10 cellular contexts compared by ENCODE assay signal in the genomic region with DNA sequence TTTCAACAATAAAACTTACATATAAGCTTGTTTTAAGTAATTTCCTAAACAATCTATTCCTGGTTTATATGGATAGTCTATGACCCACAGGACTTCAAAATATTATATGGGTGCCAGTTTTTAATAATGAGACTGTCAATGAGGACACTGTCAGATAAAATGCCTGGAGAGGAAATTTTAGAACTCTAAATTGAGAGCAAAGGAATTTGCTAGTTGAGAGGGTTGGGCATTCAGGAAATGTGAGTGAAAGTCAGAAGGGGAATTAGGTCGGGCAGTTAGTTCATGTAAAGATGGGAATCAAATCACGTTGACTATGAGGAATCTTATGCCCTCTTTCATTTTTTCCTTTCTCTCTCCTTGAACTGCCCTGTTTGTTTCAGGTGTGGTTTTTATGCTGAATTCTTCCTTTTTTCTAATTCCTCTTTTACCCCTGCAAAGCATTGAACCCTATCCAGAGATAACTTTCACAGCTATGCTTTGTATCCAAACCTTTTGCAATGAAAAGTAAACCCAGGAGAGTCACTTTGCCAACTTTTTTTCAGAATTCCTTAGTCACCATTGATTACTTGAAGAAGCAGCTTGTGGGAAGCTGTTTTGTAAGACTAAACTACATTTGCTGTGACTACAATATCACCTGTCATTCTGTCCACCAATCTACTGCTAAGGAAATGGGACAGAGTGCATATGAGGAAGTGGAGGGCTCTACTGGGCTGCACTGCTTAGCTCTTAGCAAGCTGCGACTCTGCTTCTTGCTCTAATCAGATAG. TPM values are rescaled to one million over a fixed set of nuclear protein-coding genes. Genes with fewer than 3 reads are reported as not detected.
DNase-seq lines count a peak whose midpoint lies in the region; ATAC-seq and TF ChIP-seq lines count a peak whose summit lies in the region.
"Had no signal": no experiment of that assay in that cellular context is flagged by ENCODE, and none has a peak within 500 bp of the region (broad histone marks: within the 10 kb centered on the region; RNA-seq: fewer than 3 reads in every experiment).

No MANE protein-coding gene starts in this region.

- no peaks in the 10 kb centered on the region for H3K27me3 Mint-ChIP-seq in activated CD8-positive, alpha-beta T cell treated with anti-CD3 and anti-CD28 coated beads for 36 hours

- H3K9me3 ChIP-seq in IMR-90 (ENCODE audit: control insufficient read depth, insufficient read depth, low read length) (no peaks in the 10 kb centered on the region), body of pancreas (no peaks in the 10 kb centered on the region), lung (ENCODE audit: control insufficient read depth in 2 of 2, insufficient read depth in 1 of 2, low read length in 1 of 2) (no peaks in the 10 kb centered on the region)

- dilution Hi-C loops in IMR-90 (cut with HindIII; ENCODE audit: low sequenced_read_pairs, unreplicated experiment), result no loop called here

- no TSS peak for BruUV-seq in IMR-90 (replicated peaks; lab: Mats Ljungman, UMichigan)

- H2BK15ac ChIP-seq in IMR-90 (ENCODE audit: low read depth, low read length), result no peak overlapping the region

- no peaks in the 10 kb centered on the region for H4K20me1 ChIP-seq in IMR-90 (ENCODE audit: insufficient read depth, low read length)

- no peak overlapping the region; the same call in 1 of the 2 replicates for H3K4me2 ChIP-seq in IMR-90 (ENCODE audit: low read depth, low read length)

- no peak for TF ChIP-seq CTCF in AG10803 (conservative IDR thresholded peaks at IDR 0.05; ENCODE audit: low read length)
- TF ChIP-seq CTCF in IMR-90 (conservative IDR thresholded peaks at IDR 0.05; ENCODE audit: low read depth, low read length), result no peak
- TF ChIP-seq CTCF in body of pancreas (IDR thresholded peaks at IDR 0.05), result no peak
- no peak for TF ChIP-seq CTCF in lung (IDR thresholded peaks at IDR 0.05; ENCODE audit: control extremely low read depth, extremely low read depth)
- TF ChIP-seq CTCF in activated CD8-positive, alpha-beta T cell treated with anti-CD3 and anti-CD28 coated beads for 36 hours (IDR thresholded peaks at IDR 0.05), result no peak

- no peak overlapping the region for H2BK20ac ChIP-seq in IMR-90 (ENCODE audit: low read depth, low read length)

- 80% methylated on average over 1 of the region's 3 CpGs; no CpG with 5 or more reads in 1 of the 2 experiments for WGBS in IMR-90 (ENCODE audit: extremely low coverage in 2 of 2, insufficient read length in 1 of 2), 2 experiments
- WGBS in body of pancreas, 2 donors, result 8 to 16% methylated on average over 3 of the region's 3 CpGs
- WGBS in lung, 2 donors, result 21 to 51% methylated on average over 3 of the region's 3 CpGs

- no peak overlapping the region for H3K18ac ChIP-seq in IMR-90 (ENCODE audit: low read depth, low read length)

- H4K5ac ChIP-seq in IMR-90 (ENCODE audit: low read depth, low read length), result no peak overlapping the region

- H3K36me3 Mint-ChIP-seq in activated CD8-positive, alpha-beta T cell treated with anti-CD3 and anti-CD28 coated beads for 36 hours (ENCODE audit: low read depth), result no peaks in the 10 kb centered on the region

- no peak overlapping the region for H3K4me3 ChIP-seq in AG10803 (ENCODE audit: low read length)
- no peak overlapping the region for H3K4me3 ChIP-seq in IMR-90 (ENCODE audit: insufficient read depth, low read depth, low read length)
- no peak overlapping the region for H3K4me3 ChIP-seq in body of pancreas
- H3K4me3 ChIP-seq in lung, result no peak overlapping the region

- 0 out of 2 replicates have a peak overlapping the region, but pooled peaks have one; percentile 34 for H3K23ac ChIP-seq in IMR-90 (ENCODE audit: low read depth, low read length)

- no peak overlapping the region for H3K14ac ChIP-seq in IMR-90 (replicated peaks; ENCODE audit: low read depth, low read length)

- no peak overlapping the region for H2AK5ac ChIP-seq in IMR-90 (ENCODE audit: low read depth, low read length)

- DNase-seq in AG10803 (ENCODE audit: low read depth) (peak; percentile 50), IMR-90 (peak; percentile 77), body of pancreas (peak; percentile 48 to 77 (median 58)), lung (ENCODE audit: low spot score) (no peak), SW 1271 (lab: John Stamatoyannopoulos, UW) (no peak)
- DNase-seq in activated CD8-positive, alpha-beta T cell treated with anti-CD3 and anti-CD28 coated beads for 36 hours, result no peak
- no peak for DNase-seq in activated CD8-positive, alpha-beta memory T cell treated with anti-CD3 and anti-CD28 coated beads, Interleukin-2, amount 50 U/mL, for 4 hours
- DNase-seq in stimulated activated CD4-positive, alpha-beta T cell treated with anti-CD3 and anti-CD28 coated beads, Interleukin-15, amount 100 ng/mL, for 24 hours, result no peak
- DNase-seq: foreskin keratinocyte had no signal

- no peak for TF ChIP-seq RAD21 in IMR-90 (IDR thresholded peaks at IDR 0.05; ENCODE audit: low read length)

- H3K4me3 Mint-ChIP-seq in activated CD8-positive, alpha-beta T cell treated with anti-CD3 and anti-CD28 coated beads for 36 hours, result no peak overlapping the region

- TF ChIP-seq POLR2A in IMR-90 (IDR thresholded peaks at IDR 0.05; ENCODE audit: low read depth, low read length) (no peak), body of pancreas (IDR thresholded peaks at IDR 0.05) (peak in 2 of 3 donors; percentile 58 to 74)

- no peak overlapping the region for H4K8ac ChIP-seq in IMR-90 (ENCODE audit: low read depth in 2 of 2, low read length in 2 of 2)

- no peaks in the 10 kb centered on the region for H3K4me1 Mint-ChIP-seq in activated CD8-positive, alpha-beta T cell treated with anti-CD3 and anti-CD28 coated beads for 36 hours (ENCODE audit: low read depth)

- no peak overlapping the region for H3K4ac ChIP-seq in IMR-90 (ENCODE audit: low read depth, low read length)

- intact Hi-C loops in IMR-90 (cut with micrococcal nuclease), result no loop called here
- intact Hi-C loops in body of pancreas (cut with DNase I), result no loop called here
- intact Hi-C loops in activated CD8-positive, alpha-beta T cell treated with anti-CD3 and anti-CD28 coated beads for 36 hours (cut with micrococcal nuclease), result no loop called here

- H3K27ac Mint-ChIP-seq in activated CD8-positive, alpha-beta T cell treated with anti-CD3 and anti-CD28 coated beads for 36 hours, result no peak overlapping the region

- H3K36me3 ChIP-seq in IMR-90 (ENCODE audit: control insufficient read depth, insufficient read depth, low read length), result peaks cover 10% of the 10 kb centered on the region
- peaks cover 0 to 7% of the 10 kb centered on the region in 2 donors for H3K36me3 ChIP-seq in body of pancreas (replicated peaks in 1 of 2; ENCODE audit: insufficient read depth in 1 of 2, low read depth in 2 of 2)
- H3K36me3 ChIP-seq in lung (ENCODE audit: control insufficient read depth in 2 of 2, insufficient read depth in 2 of 2, low read length in 2 of 2), result peaks cover 6 to 21% of the 10 kb centered on the region in 2 donors

- ATAC-seq in IMR-90 (ENCODE audit: low read depth) (peak; percentile 79), body of pancreas (peak; percentile 93), lung (ENCODE audit: insufficient read depth, low FRiP score) (peak; percentile 56)
- no peak for ATAC-seq in activated CD8-positive, alpha-beta T cell treated with anti-CD3 and anti-CD28 coated beads for 36 hours
- ATAC-seq: foreskin keratinocyte had no signal

- POLR2A ChIA-PET in IMR-90 (lab: Charles Lee; ENCODE audit: unreplicated experiment), result no interaction called here
- POLR2A ChIA-PET in activated CD8-positive, alpha-beta T cell treated with anti-CD3 and anti-CD28 coated beads for 36 hours (lab: Charles Lee), result no interaction called here

- 0 out of 2 replicates have a peak, but pooled peaks cover 2% of the 10 kb centered on the region for H3K9me1 ChIP-seq in IMR-90 (ENCODE audit: insufficient read depth, low read length)

- no peaks in the 10 kb centered on the region for H3K27me3 ChIP-seq in IMR-90 (ENCODE audit: control insufficient read depth, insufficient read depth, low read length)
- no peaks in the 10 kb centered on the region for H3K27me3 ChIP-seq in body of pancreas
- no peaks in the 10 kb centered on the region for H3K27me3 ChIP-seq in lung (ENCODE audit: control insufficient read depth, insufficient read depth)
- H3K27me3 ChIP-seq: foreskin keratinocyte had no signal

- H3K79me1 ChIP-seq in IMR-90 (ENCODE audit: low read depth in 1 of 2, low read length in 2 of 2), result peaks cover 0 to 11% of the 10 kb centered on the region in 2 experiments; a peak in 3 of 4 replicates

- no peaks in the 10 kb centered on the region for H3K9me3 Mint-ChIP-seq in activated CD8-positive, alpha-beta T cell treated with anti-CD3 and anti-CD28 coated beads for 36 hours

- CTCF ChIA-PET in IMR-90 (lab: Yijun Ruan, JAX), result interaction anchor here (1.2 kb wide), 1 partner anchor 11 kb away, joined by 3 read pairs; no protein-coding TSS in a partner anchor
- CTCF ChIA-PET in activated CD8-positive, alpha-beta T cell treated with anti-CD3 and anti-CD28 coated beads for 36 hours (lab: Charles Lee), result no interaction called here

- no peak overlapping the region for H2AK9ac ChIP-seq in IMR-90 (replicated peaks; ENCODE audit: low read depth, low read length, poor library complexity)

- H3K27ac ChIP-seq in IMR-90 (ENCODE audit: insufficient read depth, low read length) (no peak overlapping the region), body of pancreas (peak overlapping the region; percentile 35 to 79 (median 68)), lung (ENCODE audit: low read depth in 1 of 2, low read length in 1 of 2) (no peak overlapping the region)
- H3K27ac ChIP-seq: foreskin keratinocyte had no signal

- no peak overlapping the region for H2AFZ ChIP-seq in IMR-90 (replicated peaks; ENCODE audit: low read length, poor library complexity)

- H2BK5ac ChIP-seq in IMR-90 (ENCODE audit: low read depth, low read length, poor library complexity, severe bottlenecking), result no peak overlapping the region

- H4K91ac ChIP-seq in IMR-90 (ENCODE audit: insufficient read depth, low read depth, low read length), result no peak overlapping the region

- H3K56ac ChIP-seq in IMR-90 (ENCODE audit: extremely low read depth, insufficient read depth, low read length), result no peak overlapping the region

- no peak overlapping the region for H2BK120ac ChIP-seq in IMR-90 (ENCODE audit: low read depth, low read length)

- in situ Hi-C loops in IMR-90 (cut with MboI; ENCODE audit: low sequenced_read_pairs), result no loop called here

- H3K9ac ChIP-seq in IMR-90 (ENCODE audit: low read depth, low read length), result no peak overlapping the region

- H3K4me1 ChIP-seq in IMR-90 (ENCODE audit: control insufficient read depth, insufficient read depth, low read length), result peaks cover 1% of the 10 kb centered on the region
- peaks cover 45% of the 10 kb centered on the region for H3K4me1 ChIP-seq in body of pancreas
- peaks cover 3 to 25% of the 10 kb centered on the region in 2 donors for H3K4me1 ChIP-seq in lung (ENCODE audit: control insufficient read depth in 2 of 2, insufficient read depth in 2 of 2, low read length in 2 of 2)
- H3K4me1 ChIP-seq: foreskin keratinocyte had no signal

RNA-seq across cellular contexts. Expression of a gene that starts 27.8 kb away (rescaled TPM):
- 94.2 and 96.1 TPM in 2 replicates for total RNA-seq in IMR-90 (2012; rRNA removed)
- polyA plus RNA-seq in IMR-90 (2012; rRNA removed), result 34.0 and 39.2 TPM in 2 replicates
- polyA plus RNA-seq in IMR-90 (2012; cell fraction: cytosol; rRNA removed), result 16.2 and 16.7 TPM in 2 replicates
- polyA plus RNA-seq in IMR-90 (2012; cell fraction: nucleus; rRNA removed; ENCODE audit: low replicate concordance), result 5.0 and 14.9 TPM in 2 replicates
- total RNA-seq in body of pancreas, result 10 to 100 TPM; 61.0 to 87.9 TPM
- total RNA-seq in lung, result 100 to 1,000 TPM; 124 to 167 TPM
- polyA plus RNA-seq in lung, result 10 to 100 TPM; 73.3 to 78.9 TPM
- total RNA-seq in activated CD8-positive, alpha-beta T cell treated with anti-CD3 and anti-CD28 coated beads for 36 hours, result 10 to 100 TPM; 31.6 to 34.7 TPM

RNA-seq across cellular contexts. Expression of a gene that starts 28.3 kb away (rescaled TPM):
- total RNA-seq in IMR-90 (2012; rRNA removed) (not detected in 2 replicates), body of pancreas (not detected), lung (under 1 TPM in 1 of 2 donors, not detected in 1; 0.15 TPM)
- polyA plus RNA-seq in IMR-90 (2012; rRNA removed) (not detected in 2 replicates), lung (under 1 TPM; 0.04 to 0.05 TPM)
- not detected in 2 replicates for polyA plus RNA-seq in IMR-90 (2012; cell fraction: cytosol; rRNA removed)
- polyA plus RNA-seq in IMR-90 (2012; cell fraction: nucleus; rRNA removed; ENCODE audit: low replicate concordance), result not detected in 2 replicates
- total RNA-seq in activated CD8-positive, alpha-beta T cell treated with anti-CD3 and anti-CD28 coated beads for 36 hours, result not detected
- total RNA-seq: activated CD8-positive, alpha-beta memory T cell treated with anti-CD3 and anti-CD28 coated beads for 36 hours; foreskin keratinocyte had no signal

Comparison
In these comparisons a context has a peak if more than half of its experiments do, and no peak if none do; other contexts are left out.
1. DNase-seq: peak in AG10803 (single experiment), IMR-90 (single experiment) and body of pancreas (4 of 4); none in lung (single experiment), activated CD8-positive, alpha-beta T cell treated with anti-CD3 and anti-CD28 coated beads for 36 hours (single experiment), SW 1271 (0 of 2), activated CD8-positive, alpha-beta memory T cell treated with anti-CD3 and anti-CD28 coated beads, Interleukin-2, amount 50 U/mL, for 4 hours (single experiment) and stimulated activated CD4-positive, alpha-beta T cell treated with anti-CD3 and anti-CD28 coated beads, Interleukin-15, amount 100 ng/mL, for 24 hours (single experiment).
2. H3K27ac ChIP-seq: peak in body of pancreas (4 of 4); none in IMR-90 (single experiment) and lung (0 of 2).